ENCODE assay signal across 25 cellular contexts in the genomic region with DNA sequence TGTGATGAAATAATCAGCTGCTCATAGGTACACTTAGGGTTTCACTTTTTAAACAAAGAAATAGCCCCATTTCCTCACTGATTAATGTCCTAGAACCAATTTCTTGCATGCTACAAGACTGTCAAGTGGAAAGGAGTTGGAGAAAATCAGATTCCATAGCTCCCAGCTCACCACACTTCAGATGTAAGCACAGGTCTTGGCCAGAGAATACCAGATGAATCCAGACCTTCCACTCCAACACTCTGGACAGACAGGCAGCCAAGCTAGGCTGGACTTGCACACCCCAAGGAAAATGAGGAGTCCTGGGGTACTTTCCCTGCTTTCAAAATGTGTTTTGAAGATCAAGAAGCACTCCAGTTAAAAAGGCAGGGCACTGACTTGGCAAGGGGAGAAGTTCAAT.
DNase-seq lines count a peak whose midpoint lies in the region; ATAC-seq, FAIRE-seq and TF ChIP-seq lines count a peak whose summit lies in the region.
"Had no signal": no experiment of that assay in that cellular context is flagged by ENCODE, and none has a peak within 500 bp of the region (broad histone marks: within the 10 kb centered on the region; RNA-seq: fewer than 3 reads in every experiment).

No MANE protein-coding gene starts in this region.

- no peak overlapping the region for H3K27ac Mint-ChIP-seq in astrocyte (ENCODE audit: unreplicated experiment)
- H3K27ac Mint-ChIP-seq: activated naive CD8-positive, alpha-beta T cell treated with anti-CD3 and anti-CD28 coated beads for 36 hours; endodermal cell had no signal

- no peaks in the 10 kb centered on the region for H4K20me1 ChIP-seq in astrocyte (ENCODE audit: insufficient read depth, low read length)
- H4K20me1 ChIP-seq: BLaER1 treated with 17β-estradiol and CSF1 and Interleukin-3, amounts not matched to agents 10 nM and 100 nM had no signal

- ATAC-seq in right cardiac atrium: no peak
- ATAC-seq in HG03439 (IDR thresholded peaks at IDR 0.05; ENCODE audit: unreplicated experiment): no peak
- ATAC-seq: activated CD8-positive, alpha-beta memory T cell treated with anti-CD3 and anti-CD28 coated beads, Interleukin-2, amount 10 ng/mL, durations not matched to agents 7 days and 5 days; stimulated activated naive CD8-positive, alpha-beta T cell treated with anti-CD3 and anti-CD28 coated beads, Interleukin-15, amount 100 ng/mL, for 72 hours had no signal

- no peak overlapping the region for H3K4me2 ChIP-seq in astrocyte (ENCODE audit: low read length)
- H3K4me2 ChIP-seq: BLaER1 treated with 17β-estradiol and CSF1 and Interleukin-3, amounts not matched to agents 10 nM and 100 nM had no signal

- H3K27me3 ChIP-seq in astrocyte (ENCODE audit: insufficient read depth, low read length): no peaks in the 10 kb centered on the region
- no peaks in the 10 kb centered on the region for H3K27me3 ChIP-seq in right cardiac atrium (ENCODE audit: control insufficient read depth, insufficient read depth)
- H3K27me3 ChIP-seq: BLaER1 treated with 17β-estradiol and CSF1 and Interleukin-3, amounts not matched to agents 10 nM and 100 nM; colonic mucosa; neutrophil; Peyer's patch; SJSA1 had no signal

- H3K27ac ChIP-seq in astrocyte (ENCODE audit: low read depth, low read length) (no peak overlapping the region), right cardiac atrium (ENCODE audit: low read length) (peak overlapping the region; percentile 30)
- H3K27ac ChIP-seq: BLaER1 treated with 17β-estradiol and CSF1 and Interleukin-3, amounts not matched to agents 10 nM and 100 nM; colonic mucosa; Peyer's patch; SJSA1 had no signal

- H3K9me3 ChIP-seq in astrocyte (ENCODE audit: insufficient read depth, low read depth, low read length): no peaks in the 10 kb centered on the region
- no peaks in the 10 kb centered on the region for H3K9me3 ChIP-seq in right cardiac atrium (ENCODE audit: control insufficient read depth, low read length)
- H3K9me3 ChIP-seq: BLaER1 treated with 17β-estradiol and CSF1 and Interleukin-3, amounts not matched to agents 10 nM and 100 nM; colonic mucosa; neutrophil; Peyer's patch; SJSA1 had no signal

- peaks cover 3% of the 10 kb centered on the region for H3K9me3 Mint-ChIP-seq in astrocyte (ENCODE audit: unreplicated experiment)
- H3K9me3 Mint-ChIP-seq: activated CD4-positive, alpha-beta T cell treated with anti-CD3 and anti-CD28 coated beads, Interleukin-2, amount 10 ng/mL, durations not matched to agents 24 days and 14 days; activated naive CD8-positive, alpha-beta T cell treated with anti-CD3 and anti-CD28 coated beads for 36 hours; brain; endodermal cell; stimulated activated naive CD8-positive, alpha-beta T cell treated with anti-CD3 and anti-CD28 coated beads, Interleukin-15, amount 100 ng/mL, for 72 hours had no signal

- H3K27me3 Mint-ChIP-seq in astrocyte (ENCODE audit: low read depth, unreplicated experiment): no peaks in the 10 kb centered on the region
- H3K27me3 Mint-ChIP-seq: activated CD4-positive, alpha-beta T cell treated with anti-CD3 and anti-CD28 coated beads, Interleukin-2, amount 10 ng/mL, durations not matched to agents 24 days and 14 days; activated CD8-positive, alpha-beta memory T cell treated with anti-CD3 and anti-CD28 coated beads, Interleukin-2, amount 10 ng/mL, durations not matched to agents 7 days and 5 days; activated naive CD8-positive, alpha-beta T cell treated with anti-CD3 and anti-CD28 coated beads for 36 hours; brain; stimulated activated naive CD8-positive, alpha-beta T cell treated with anti-CD3 and anti-CD28 coated beads, Interleukin-15, amount 100 ng/mL, for 72 hours had no signal

- no peak overlapping the region for H2AFZ ChIP-seq in astrocyte (ENCODE audit: low read depth, low read length)

- intact Hi-C loops in right cardiac atrium (cut with DNase I): no loop called here

- H3K4me3 ChIP-seq in astrocyte (ENCODE audit: insufficient read depth, low read depth, low read length) (no peak overlapping the region), right cardiac atrium (ENCODE audit: low read length) (no peak overlapping the region)
- H3K4me3 ChIP-seq: BLaER1 treated with 17β-estradiol and CSF1 and Interleukin-3, amounts not matched to agents 10 nM and 100 nM; colonic mucosa; Peyer's patch; SJSA1 had no signal

- no peaks in the 10 kb centered on the region for H3K36me3 ChIP-seq in astrocyte (ENCODE audit: insufficient read depth, low read length)
- H3K36me3 ChIP-seq: BLaER1 treated with 17β-estradiol and CSF1 and Interleukin-3, amounts not matched to agents 10 nM and 100 nM; colonic mucosa; neutrophil; Peyer's patch; SJSA1 had no signal

- TF ChIP-seq CTCF in astrocyte (IDR thresholded peaks at IDR 0.05; ENCODE audit: insufficient read depth, low read depth, low read length): no peak

- H3K4me1 Mint-ChIP-seq in astrocyte (ENCODE audit: low read depth, unreplicated experiment): peaks cover 13% of the 10 kb centered on the region

- H3K4me1 ChIP-seq in astrocyte (ENCODE audit: insufficient read depth, low read length) (no peaks in the 10 kb centered on the region), right cardiac atrium (ENCODE audit: control insufficient read depth, insufficient read depth, low read length) (peaks cover 9% of the 10 kb centered on the region)
- H3K4me1 ChIP-seq: BLaER1 treated with 17β-estradiol and CSF1 and Interleukin-3, amounts not matched to agents 10 nM and 100 nM; colonic mucosa; Peyer's patch; SJSA1 had no signal

- H3K4me3 Mint-ChIP-seq in astrocyte (ENCODE audit: unreplicated experiment): no peak overlapping the region
- H3K4me3 Mint-ChIP-seq: activated CD4-positive, alpha-beta T cell treated with anti-CD3 and anti-CD28 coated beads, Interleukin-2, amount 10 ng/mL, durations not matched to agents 24 days and 14 days; activated CD8-positive, alpha-beta memory T cell treated with anti-CD3 and anti-CD28 coated beads, Interleukin-2, amount 10 ng/mL, durations not matched to agents 7 days and 5 days; activated naive CD8-positive, alpha-beta T cell treated with anti-CD3 and anti-CD28 coated beads for 36 hours; endodermal cell had no signal

- H3K79me2 ChIP-seq in astrocyte (ENCODE audit: insufficient read depth, low read length): no peaks in the 10 kb centered on the region

- H3K36me3 Mint-ChIP-seq in astrocyte (ENCODE audit: low read depth, unreplicated experiment): peaks cover 9% of the 10 kb centered on the region
- H3K36me3 Mint-ChIP-seq: activated CD8-positive, alpha-beta memory T cell treated with anti-CD3 and anti-CD28 coated beads, Interleukin-2, amount 10 ng/mL, durations not matched to agents 7 days and 5 days had no signal

- DNase-seq in GM12891 (ENCODE audit: insufficient read length, low spot score) (no peak), astrocyte (ENCODE audit: low read depth) (peak; percentile 12), right cardiac atrium (no peak), renal cortical epithelial cell (ENCODE audit: low read depth) (peak; percentile 89), LoVo (ENCODE audit: low spot score) (no peak), GM19238 (ENCODE audit: insufficient read length, low spot score) (no peak), T1000 (lab: John Stamatoyannopoulos, UW) (no peak)
- DNase-seq: ACHN; activated CD4-positive, alpha-beta T cell treated with anti-CD3 and anti-CD28 coated beads, Interleukin-2, amount 10 ng/mL, durations not matched to agents 24 days and 14 days; activated CD8-positive, alpha-beta memory T cell treated with anti-CD3 and anti-CD28 coated beads, Interleukin-2, amount 10 ng/mL, durations not matched to agents 7 days and 5 days; activated naive CD8-positive, alpha-beta T cell treated with anti-CD3 and anti-CD28 coated beads for 36 hours; Calu3; colonic mucosa; endodermal cell; GOT3; head of caudate nucleus; Peyer's patch; stimulated activated CD4-positive, alpha-beta T cell treated with anti-CD3 and anti-CD28 coated beads, Interleukin-4, amount 100 ng/mL, for 4 hours; stimulated activated naive CD8-positive, alpha-beta T cell treated with anti-CD3 and anti-CD28 coated beads, Interleukin-15, amount 100 ng/mL, for 72 hours; T-helper 1 cell had no signal

- FAIRE-seq in GM12891 (lab: Jason Lieb, UNC): peak; percentile 41
- no peak for FAIRE-seq in astrocyte (lab: Jason Lieb, UNC)

- no peak for TF ChIP-seq POLR2A in GM12891 (IDR thresholded peaks at IDR 0.05; ENCODE audit: low read depth, low read length)

- no peak overlapping the region for H3K9ac ChIP-seq in astrocyte (ENCODE audit: low read length)
- H3K9ac ChIP-seq: BLaER1 treated with 17β-estradiol and CSF1 and Interleukin-3, amounts not matched to agents 10 nM and 100 nM had no signal

TF ChIP-seq in GM12891, 5 proteins besides CTCF, POLR2A, EP300 and RAD21:
- TF ChIP-seq POLR2AphosphoS5 (IDR thresholded peaks at IDR 0.05; ENCODE audit: low read depth, low read length) (no peak), PAX5 (IDR thresholded peaks at IDR 0.05; ENCODE audit: insufficient read depth, low read length, severe bottlenecking) (no peak), POU2F2 (IDR thresholded peaks at IDR 0.05; ENCODE audit: low read depth, low read length) (no peak), SPI1 (IDR thresholded peaks at IDR 0.05; ENCODE audit: low read depth, low read length) (no peak), TAF1 (IDR thresholded peaks at IDR 0.05; ENCODE audit: low read depth, low read length) (no peak)

Comparison
In these comparisons a context has a peak if more than half of its experiments do, and no peak if none do; other contexts are left out.
1. DNase-seq: peak in astrocyte (single experiment) and renal cortical epithelial cell (single experiment); none in GM12891 (single experiment), right cardiac atrium (0 of 3), LoVo (single experiment), GM19238 (single experiment) and T1000 (single experiment).